In the genomic region with DNA sequence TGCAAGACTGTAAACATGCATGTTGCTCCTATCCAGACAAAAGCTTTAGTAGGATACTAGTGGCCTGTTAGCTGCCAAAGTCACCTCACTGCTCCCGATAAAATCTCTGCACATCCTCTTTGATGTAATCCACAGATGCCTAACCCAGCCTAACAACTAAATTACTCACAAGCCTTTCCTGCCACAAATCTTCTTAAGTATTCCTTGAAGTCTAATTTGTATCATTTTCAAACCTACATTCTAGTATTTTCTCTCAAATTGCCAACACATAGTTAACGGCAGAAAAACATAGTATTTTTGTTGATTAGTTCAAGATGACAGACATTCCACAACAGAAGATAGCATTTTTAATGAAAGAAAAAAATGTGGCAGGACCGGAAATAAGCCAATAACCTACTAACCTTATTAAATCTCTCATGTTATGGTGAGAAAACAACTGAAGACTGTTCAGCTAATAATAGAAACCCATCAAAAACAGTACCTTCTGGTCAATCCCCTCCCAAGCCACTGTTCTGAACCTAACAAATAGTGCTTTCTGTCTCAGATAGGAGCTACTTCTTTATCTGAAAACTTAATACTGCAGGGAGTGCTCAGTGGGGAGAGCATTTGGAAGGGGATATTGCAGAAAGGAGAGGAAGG, we compare ENCODE assay signal across 1 cellular context.
TF ChIP-seq lines count a peak whose summit lies in the region.

A gene with protein sequence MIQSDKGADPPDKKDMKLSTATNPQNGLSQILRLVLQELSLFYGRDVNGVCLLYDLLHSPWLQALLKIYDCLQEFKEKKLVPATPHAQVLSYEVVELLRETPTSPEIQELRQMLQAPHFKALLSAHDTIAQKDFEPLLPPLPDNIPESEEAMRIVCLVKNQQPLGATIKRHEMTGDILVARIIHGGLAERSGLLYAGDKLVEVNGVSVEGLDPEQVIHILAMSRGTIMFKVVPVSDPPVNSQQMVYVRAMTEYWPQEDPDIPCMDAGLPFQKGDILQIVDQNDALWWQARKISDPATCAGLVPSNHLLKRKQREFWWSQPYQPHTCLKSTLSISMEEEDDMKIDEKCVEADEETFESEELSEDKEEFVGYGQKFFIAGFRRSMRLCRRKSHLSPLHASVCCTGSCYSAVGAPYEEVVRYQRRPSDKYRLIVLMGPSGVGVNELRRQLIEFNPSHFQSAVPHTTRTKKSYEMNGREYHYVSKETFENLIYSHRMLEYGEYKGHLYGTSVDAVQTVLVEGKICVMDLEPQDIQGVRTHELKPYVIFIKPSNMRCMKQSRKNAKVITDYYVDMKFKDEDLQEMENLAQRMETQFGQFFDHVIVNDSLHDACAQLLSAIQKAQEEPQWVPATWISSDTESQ (minus strand): TSS at position 57 of the 639 bp plus-strand sequence. CDS start 4,690 bp downstream, outside the sequence.

TF ChIP-seq in WTC11, 78 proteins besides CTCF, POLR2A, EP300 and RAD21 (continued from another document):
- no peak for TF ChIP-seq ZNF532 (CRISPR knock-in tag; IDR thresholded peaks at IDR 0.05; ENCODE audit: borderline replicate concordance)
- TF ChIP-seq NR3C1 (CRISPR knock-in tag; conservative IDR thresholded peaks at IDR 0.05; ENCODE audit: low read depth) = no peak
- TF ChIP-seq, protein P1, sequence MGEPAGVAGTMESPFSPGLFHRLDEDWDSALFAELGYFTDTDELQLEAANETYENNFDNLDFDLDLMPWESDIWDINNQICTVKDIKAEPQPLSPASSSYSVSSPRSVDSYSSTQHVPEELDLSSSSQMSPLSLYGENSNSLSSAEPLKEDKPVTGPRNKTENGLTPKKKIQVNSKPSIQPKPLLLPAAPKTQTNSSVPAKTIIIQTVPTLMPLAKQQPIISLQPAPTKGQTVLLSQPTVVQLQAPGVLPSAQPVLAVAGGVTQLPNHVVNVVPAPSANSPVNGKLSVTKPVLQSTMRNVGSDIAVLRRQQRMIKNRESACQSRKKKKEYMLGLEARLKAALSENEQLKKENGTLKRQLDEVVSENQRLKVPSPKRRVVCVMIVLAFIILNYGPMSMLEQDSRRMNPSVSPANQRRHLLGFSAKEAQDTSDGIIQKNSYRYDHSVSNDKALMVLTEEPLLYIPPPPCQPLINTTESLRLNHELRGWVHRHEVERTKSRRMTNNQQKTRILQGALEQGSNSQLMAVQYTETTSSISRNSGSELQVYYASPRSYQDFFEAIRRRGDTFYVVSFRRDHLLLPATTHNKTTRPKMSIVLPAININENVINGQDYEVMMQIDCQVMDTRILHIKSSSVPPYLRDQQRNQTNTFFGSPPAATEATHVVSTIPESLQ (CRISPR knock-in tag; IDR thresholded peaks at IDR 0.05) = no peak
- no peak for TF ChIP-seq MXD4 (CRISPR knock-in tag; IDR thresholded peaks at IDR 0.05; ENCODE audit: borderline replicate concordance)
- TF ChIP-seq TP53 (CRISPR knock-in tag; IDR thresholded peaks at IDR 0.05) = no peak
- no peak for TF ChIP-seq CREM (CRISPR knock-in tag; IDR thresholded peaks at IDR 0.05)
- no peak for TF ChIP-seq GABPB1 (CRISPR knock-in tag; IDR thresholded peaks at IDR 0.05)
